14 cellular contexts compared by ENCODE assay signal in the genomic region with DNA sequence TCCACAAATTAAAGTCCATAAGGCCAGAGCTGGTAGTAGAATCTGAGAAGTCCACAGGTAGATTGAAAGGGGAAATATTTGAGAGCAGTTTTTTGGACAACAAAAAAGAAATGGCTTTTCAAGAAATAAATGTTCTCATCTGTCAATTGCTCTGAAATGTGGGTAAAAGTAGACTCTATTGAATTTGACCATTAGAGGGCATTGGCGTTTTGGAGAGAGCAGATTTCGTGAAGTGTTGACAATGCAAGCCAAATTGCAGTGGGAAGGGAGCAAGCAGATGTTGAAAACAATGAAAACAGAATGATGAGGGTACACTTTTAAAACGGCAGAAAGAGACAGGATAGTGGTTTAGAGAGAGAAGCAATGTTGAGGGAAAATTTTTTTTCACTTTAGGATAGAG.
DNase-seq lines count a peak whose midpoint lies in the region; ATAC-seq, FAIRE-seq and TF ChIP-seq lines count a peak whose summit lies in the region.
"Had no signal": no experiment of that assay in that cellular context is flagged by ENCODE, and none has a peak within 500 bp of the region (broad histone marks: within the 10 kb centered on the region; RNA-seq: fewer than 3 reads in every experiment).

No MANE protein-coding gene starts in this region.

- peak; percentile 30 to 32; a peak in 3 of 5 replicates for TF ChIP-seq RAD21 in A549 (conservative IDR thresholded peaks at IDR 0.05 in 1 of 2, IDR thresholded peaks at IDR 0.05 in 1 of 2)
- peak; percentile 78 for TF ChIP-seq RAD21 in HCT116 (IDR thresholded peaks at IDR 0.05; ENCODE audit: low read depth)

- no peak for FAIRE-seq in A549 (lab: Jason Lieb, UNC)
- FAIRE-seq in GM12891 (lab: Jason Lieb, UNC) = no peak

- H3K4me3 Mint-ChIP-seq in glutamatergic neuron (ENCODE audit: unreplicated experiment) = no peak overlapping the region
- H3K4me3 Mint-ChIP-seq: CD4-positive, alpha-beta T cell; stimulated activated naive CD8-positive, alpha-beta T cell treated with anti-CD3 and anti-CD28 coated beads, Interleukin-15, Interleukin-2, amounts not matched to agents 100 ng/mL and 50 ng/mL, for 24 hours had no signal

- H3K9me3 ChIP-seq in A549 = no peaks in the 10 kb centered on the region
- no peaks in the 10 kb centered on the region for H3K9me3 ChIP-seq in HCT116 (ENCODE audit: control insufficient read depth in 1 of 2, insufficient read depth in 1 of 2, low read depth in 1 of 2, low read length in 2 of 2)
- no peaks in the 10 kb centered on the region for H3K9me3 ChIP-seq in SK-N-MC (ENCODE audit: low read depth, low read length)
- H3K9me3 ChIP-seq: SJCRH30 had no signal

- no TSS peak for BruUV-seq in HCT116 (replicated peaks; lab: Mats Ljungman, UMichigan)

- no peak for TF ChIP-seq POLR2A in A549 (IDR thresholded peaks at IDR 0.05; ENCODE audit: low read length)
- no peak for TF ChIP-seq POLR2A in HCT116 (IDR thresholded peaks at IDR 0.05; ENCODE audit: borderline replicate concordance, extremely low read depth, insufficient read depth, insufficient read length)
- TF ChIP-seq POLR2A in GM12891 (IDR thresholded peaks at IDR 0.05; ENCODE audit: low read depth, low read length) = no peak

- ATAC-seq in A549 (no peak), HCT116 (peak; percentile 64; the same call in 1 of the 2 replicates), GM19328 (IDR thresholded peaks at IDR 0.05; ENCODE audit: unreplicated experiment) (no peak), GM21737 (IDR thresholded peaks at IDR 0.05; ENCODE audit: unreplicated experiment) (no peak), HG02840 (IDR thresholded peaks at IDR 0.05; ENCODE audit: low FRiP score, unreplicated experiment) (no peak)

- no peaks in the 10 kb centered on the region for H3K27me3 ChIP-seq in HCT116 (ENCODE audit: insufficient read depth, low read length)
- H3K27me3 ChIP-seq: SJCRH30 had no signal

- peaks cover 1% of the 10 kb centered on the region for H3K4me1 Mint-ChIP-seq in glutamatergic neuron (ENCODE audit: low read depth, unreplicated experiment)

- POLR2A ChIA-PET in A549 (lab: Yijun Ruan, JAX) = no interaction called here
- POLR2A ChIA-PET in HCT116 (lab: Charles Lee) = no interaction called here

- peak in 1 of 2 experiments; percentile 5 for DNase-seq in A549 (ENCODE audit: low read depth in 1 of 2, low spot score in 1 of 2)
- peak; percentile 12 for DNase-seq in HCT116 (ENCODE audit: low read depth, low spot score)
- no peak for DNase-seq in SK-N-MC (ENCODE audit: low read depth, low spot score)
- DNase-seq in glutamatergic neuron = no peak
- no peak for DNase-seq in GM12891 (ENCODE audit: insufficient read length, low spot score)
- DNase-seq: CD4-positive, alpha-beta T cell; dermis blood vessel endothelial cell; Kasumi-1; kidney glomerular epithelial cell had no signal

- H3K27me3 Mint-ChIP-seq in glutamatergic neuron (ENCODE audit: unreplicated experiment) = no peaks in the 10 kb centered on the region
- H3K27me3 Mint-ChIP-seq: CD4-positive, alpha-beta T cell; stimulated activated naive CD8-positive, alpha-beta T cell treated with anti-CD3 and anti-CD28 coated beads, Interleukin-15, Interleukin-2, amounts not matched to agents 100 ng/mL and 50 ng/mL, for 24 hours had no signal

- no peaks in the 10 kb centered on the region for H3K79me2 ChIP-seq in HCT116 (ENCODE audit: insufficient read depth, low read length)

- RAD21 ChIA-PET in HCT116 (lab: Charles Lee; ENCODE audit: low non-redundant PET in 1 of 2, low total read pairs in 2 of 2, uncharacterized antibody in 2 of 2, unreplicated experiment in 2 of 2) = no interaction called here

- no peak overlapping the region for H3K27ac ChIP-seq in A549
- no peak overlapping the region for H3K27ac ChIP-seq in HCT116 (ENCODE audit: low read depth, low read length)
- peak overlapping the region; percentile 69 for H3K27ac ChIP-seq in SK-N-MC
- H3K27ac ChIP-seq: SJCRH30 had no signal

- TF ChIP-seq CTCF in A549 (IDR thresholded peaks at IDR 0.05) (peak; percentile 23; the same call in 2 of the 3 replicates), HCT116 (IDR thresholded peaks at IDR 0.05 in 2 of 3, conservative IDR thresholded peaks at IDR 0.05 in 1 of 3; ENCODE audit: borderline replicate concordance in 1 of 3, insufficient read depth in 1 of 3, low read depth in 2 of 3, low read length in 2 of 3) (peak; percentile 27 to 53 (median 46); a peak in 3 of 6 replicates), glutamatergic neuron (IDR thresholded peaks at IDR 0.05; ENCODE audit: partially characterized antibody, unreplicated experiment) (peak; percentile 10)

- H2AFZ ChIP-seq in HCT116 (ENCODE audit: low read depth, low read length, poor library complexity, severe bottlenecking) = no peak overlapping the region

- no peaks in the 10 kb centered on the region for H3K36me3 Mint-ChIP-seq in glutamatergic neuron (ENCODE audit: unreplicated experiment)

- H3K4me2 ChIP-seq in A549 (no peak overlapping the region), HCT116 (ENCODE audit: low read length) (no peak overlapping the region)

- no peaks in the 10 kb centered on the region for H3K9me2 ChIP-seq in HCT116 (ENCODE audit: insufficient read depth)

- H3K27ac Mint-ChIP-seq in glutamatergic neuron (ENCODE audit: unreplicated experiment) = no peak overlapping the region
- H3K27ac Mint-ChIP-seq: CD4-positive, alpha-beta T cell; stimulated activated naive CD8-positive, alpha-beta T cell treated with anti-CD3 and anti-CD28 coated beads, Interleukin-15, Interleukin-2, amounts not matched to agents 100 ng/mL and 50 ng/mL, for 24 hours had no signal

- no peaks in the 10 kb centered on the region for H3K9me3 Mint-ChIP-seq in glutamatergic neuron (ENCODE audit: unreplicated experiment)
- H3K9me3 Mint-ChIP-seq: CD4-positive, alpha-beta T cell had no signal

- no peak overlapping the region for H3K4me3 ChIP-seq in A549
- H3K4me3 ChIP-seq in HCT116 (replicated peaks in 1 of 2; ENCODE audit: low read depth in 1 of 2, low read length in 2 of 2) = no peak overlapping the region
- no peak overlapping the region for H3K4me3 ChIP-seq in SK-N-MC
- H3K4me3 ChIP-seq: SJCRH30 had no signal

- no peak for TF ChIP-seq EP300 in A549 (IDR thresholded peaks at IDR 0.05)

- H3K4me1 ChIP-seq in A549 (no peaks in the 10 kb centered on the region), HCT116 (ENCODE audit: control insufficient read depth in 1 of 2, insufficient read depth in 2 of 2, low read length in 2 of 2) (no peaks in the 10 kb centered on the region)
- H3K4me1 ChIP-seq: SJCRH30 had no signal

- WGBS in A549 (ENCODE audit: missing lambda C conversion rate) = 13% methylated on average over 3 of the region's 3 CpGs

- H3K36me3 ChIP-seq in HCT116 (ENCODE audit: control insufficient read depth in 1 of 2, insufficient read depth in 2 of 2, low read length in 2 of 2) (no peaks in the 10 kb centered on the region), SK-N-MC (ENCODE audit: insufficient read depth, low read length) (no peaks in the 10 kb centered on the region)
- H3K36me3 ChIP-seq: SJCRH30 had no signal

- CTCF ChIA-PET in A549 (lab: Yijun Ruan, JAX) (no interaction called here), HCT116 (lab: Charles Lee) (interaction anchor here (0.8 kb wide), 1 partner anchor 21 kb away, joined by 4 read pairs; no protein-coding TSS in a partner anchor)

- H3K9ac ChIP-seq in HCT116 (ENCODE audit: low read length) (no peak overlapping the region), SK-N-MC (ENCODE audit: insufficient read length) (no peak overlapping the region)

- intact Hi-C loops in HCT116 (cut with micrococcal nuclease) = loop anchor here (2.0 kb wide), 1 partner anchor 371 kb away; no protein-coding TSS in a partner anchor

- H4K20me1 ChIP-seq in HCT116 (ENCODE audit: insufficient read depth) = no peaks in the 10 kb centered on the region

TF ChIP-seq in A549, 52 proteins besides CTCF, POLR2A, EP300 and RAD21 (continues in another document):
- no peak for TF ChIP-seq JUN (IDR thresholded peaks at IDR 0.05)
- no peak for TF ChIP-seq PHF8 (IDR thresholded peaks at IDR 0.05; ENCODE audit: borderline replicate concordance, low read depth)
- TF ChIP-seq JUNB (IDR thresholded peaks at IDR 0.05) = no peak
- TF ChIP-seq MAFK (IDR thresholded peaks at IDR 0.05; ENCODE audit: partially characterized antibody) = no peak
- TF ChIP-seq CBX2 (IDR thresholded peaks at IDR 0.05; ENCODE audit: borderline replicate concordance, low read depth) = no peak

TF ChIP-seq in HCT116, 20 proteins besides CTCF, POLR2A, EP300 and RAD21:
- TF ChIP-seq, protein P1, sequence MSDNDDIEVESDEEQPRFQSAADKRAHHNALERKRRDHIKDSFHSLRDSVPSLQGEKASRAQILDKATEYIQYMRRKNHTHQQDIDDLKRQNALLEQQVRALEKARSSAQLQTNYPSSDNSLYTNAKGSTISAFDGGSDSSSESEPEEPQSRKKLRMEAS (IDR thresholded peaks at IDR 0.05) = no peak
- peak; percentile 20; the same call in 1 of the 2 replicates for TF ChIP-seq CBX3 (IDR thresholded peaks at IDR 0.05; ENCODE audit: low read depth)

TF ChIP-seq in GM12891, 5 proteins besides CTCF, POLR2A, EP300 and RAD21:
- TF ChIP-seq PAX5 (IDR thresholded peaks at IDR 0.05; ENCODE audit: insufficient read depth, low read length, severe bottlenecking) (no peak), SPI1 (IDR thresholded peaks at IDR 0.05; ENCODE audit: low read depth, low read length) (no peak), POU2F2 (IDR thresholded peaks at IDR 0.05; ENCODE audit: low read depth, low read length) (no peak), TAF1 (IDR thresholded peaks at IDR 0.05; ENCODE audit: low read depth, low read length) (no peak), POLR2AphosphoS5 (IDR thresholded peaks at IDR 0.05; ENCODE audit: low read depth, low read length) (no peak)
